In genomic region chr11:57322881-57323467, GRCh38 we compare ENCODE assay signal across 10 cellular contexts. TPM values are rescaled to one million over a fixed set of nuclear protein-coding genes. Genes with fewer than 3 reads are reported as not detected.
DNase-seq lines count a peak whose midpoint lies in the region; ATAC-seq, FAIRE-seq and TF ChIP-seq lines count a peak whose summit lies in the region.
"Had no signal": no experiment of that assay in that cellular context is flagged by ENCODE, and none has a peak within 500 bp of the region (broad histone marks: within the 10 kb centered on the region; RNA-seq: fewer than 3 reads in every experiment).

No MANE protein-coding gene starts in this region.

- no peak for TF ChIP-seq CTCF in HEK293 (tag by site-specific recombination; IDR thresholded peaks at IDR 0.05)
- no peak for TF ChIP-seq CTCF in activated CD8-positive, alpha-beta T cell treated with anti-CD3 and anti-CD28 coated beads for 36 hours (IDR thresholded peaks at IDR 0.05)
- TF ChIP-seq CTCF in hepatocyte (IDR thresholded peaks at IDR 0.05; ENCODE audit: poor library complexity): no peak
- TF ChIP-seq CTCF in CD14-positive monocyte (IDR thresholded peaks at IDR 0.05): no peak

- FAIRE-seq in small intestine (lab: Jason Lieb, UNC): no peak

- no peak overlapping the region for H3K4me3 ChIP-seq in HEK293 (ENCODE audit: low read depth, low read length)
- peak overlapping the region; percentile 88 for H3K4me3 ChIP-seq in hepatocyte
- H3K4me3 ChIP-seq in small intestine (ENCODE audit: low read depth in 1 of 2, low read length in 2 of 2): peak overlapping the region; percentile 19 to 87

- intact Hi-C loops in activated CD8-positive, alpha-beta T cell treated with anti-CD3 and anti-CD28 coated beads for 36 hours (cut with micrococcal nuclease): no loop called here
- intact Hi-C loops in CD14-positive monocyte (cut with micrococcal nuclease): no loop called here

- H3K27ac Mint-ChIP-seq in activated CD8-positive, alpha-beta T cell treated with anti-CD3 and anti-CD28 coated beads for 36 hours: peak overlapping the region; percentile 76
- H3K27ac Mint-ChIP-seq in CD14-positive monocyte: peak overlapping the region in 3 of 7 donors; percentile 26 to 60 (median 43)

- CTCF ChIA-PET in HEK293 (lab: Yijun Ruan, JAX): interaction anchor here (1.6 to 2.0 kb wide), 2 partner anchors 11 to 46 kb away, joined by 7 read pairs; no protein-coding TSS in a partner anchor
- CTCF ChIA-PET in activated CD8-positive, alpha-beta T cell treated with anti-CD3 and anti-CD28 coated beads for 36 hours (lab: Charles Lee): interaction anchor here (2.3 kb wide), 1 partner anchor 10 kb away, joined by 9 read pairs; no protein-coding TSS in a partner anchor

- H3K9me2 ChIP-seq in hepatocyte (replicated peaks; ENCODE audit: insufficient read depth): no peaks in the 10 kb centered on the region

- H4K20me1 ChIP-seq in hepatocyte (ENCODE audit: insufficient read depth, poor library complexity, severe bottlenecking): peaks cover 22% of the 10 kb centered on the region

- H3K36me3 ChIP-seq in HEK293 (ENCODE audit: control insufficient read depth in 2 of 2, insufficient read depth in 1 of 2, low read length in 2 of 2): peaks cover 6 to 48% of the 10 kb centered on the region in 2 experiments; a peak in 2 of 3 replicates
- no peaks in the 10 kb centered on the region for H3K36me3 ChIP-seq in hepatocyte (replicated peaks; ENCODE audit: insufficient read depth, low read depth)
- H3K36me3 ChIP-seq in small intestine (ENCODE audit: control insufficient read depth in 2 of 2, insufficient read depth in 2 of 2, low read length in 2 of 2): peaks cover 4 to 5% of the 10 kb centered on the region in 2 donors

- H3K4me1 Mint-ChIP-seq in activated CD8-positive, alpha-beta T cell treated with anti-CD3 and anti-CD28 coated beads for 36 hours (ENCODE audit: low read depth): peaks cover 46% of the 10 kb centered on the region
- H3K4me1 Mint-ChIP-seq in CD14-positive monocyte: peaks cover 24% of the 10 kb centered on the region

- H3K4me2 ChIP-seq in hepatocyte: peak overlapping the region; percentile 95

- H3K9me3 ChIP-seq in HEK293 (ENCODE audit: control insufficient read depth, insufficient read depth, low read depth, low read length): no peaks in the 10 kb centered on the region
- H3K9me3 ChIP-seq in hepatocyte (ENCODE audit: low read depth): no peaks in the 10 kb centered on the region
- no peaks in the 10 kb centered on the region for H3K9me3 ChIP-seq in small intestine (ENCODE audit: control insufficient read depth, low read depth)

- DNase-seq in activated CD8-positive, alpha-beta T cell treated with anti-CD3 and anti-CD28 coated beads for 36 hours: no peak
- no peak for DNase-seq in hepatocyte (ENCODE audit: low spot score)
- no peak for DNase-seq in small intestine
- DNase-seq in CD14-positive monocyte (ENCODE audit: low spot score): no peak
- DNase-seq in GDM1 (lab: John Stamatoyannopoulos, UW): no peak

- peaks cover 40% of the 10 kb centered on the region for H3K36me3 Mint-ChIP-seq in activated CD8-positive, alpha-beta T cell treated with anti-CD3 and anti-CD28 coated beads for 36 hours (ENCODE audit: low read depth)
- H3K36me3 Mint-ChIP-seq in CD14-positive monocyte: peaks cover 18 to 22% of the 10 kb centered on the region in 2 donors

- peaks cover 54% of the 10 kb centered on the region for H3K79me2 ChIP-seq in hepatocyte

- POLR2A ChIA-PET in HEK293 (lab: Yijun Ruan, JAX): interaction anchor here (0.6 to 6.5 kb wide), 4 partner anchors 11 to 141 kb away, joined by 3 to 95 read pairs (median 40); partner anchors contain the start of gene SSRP1
- POLR2A ChIA-PET in activated CD8-positive, alpha-beta T cell treated with anti-CD3 and anti-CD28 coated beads for 36 hours (lab: Charles Lee): interaction anchor here (5.8 kb wide), 1 partner anchor 10 kb away, joined by 38 read pairs; no protein-coding TSS in a partner anchor

- ATAC-seq in activated CD8-positive, alpha-beta T cell treated with anti-CD3 and anti-CD28 coated beads for 36 hours: no peak
- no peak for ATAC-seq in HG03520 (IDR thresholded peaks at IDR 0.05; ENCODE audit: unreplicated experiment)
- ATAC-seq in HG03097 (IDR thresholded peaks at IDR 0.05; ENCODE audit: low FRiP score, unreplicated experiment): no peak

- peak overlapping the region; percentile 3; the same call in 1 of the 2 replicates for H3K27ac ChIP-seq in HEK293 (ENCODE audit: extremely low read depth, low read depth, low read length)
- peak overlapping the region; percentile 95 for H3K27ac ChIP-seq in hepatocyte
- H3K27ac ChIP-seq in small intestine (ENCODE audit: low read depth in 1 of 2, low read length in 1 of 2): peak overlapping the region; percentile 64 to 87

- no peaks in the 10 kb centered on the region for H3K9me3 Mint-ChIP-seq in activated CD8-positive, alpha-beta T cell treated with anti-CD3 and anti-CD28 coated beads for 36 hours
- peaks cover 0 to 4% (median 0%) of the 10 kb centered on the region in 7 donors for H3K9me3 Mint-ChIP-seq in CD14-positive monocyte

- 83% methylated on average over 1 of the region's 1 CpG for WGBS in hepatocyte (ENCODE audit: low lambda C conversion rate, missing lambda C conversion rate)
- WGBS in small intestine, 3 donors: 86 to 95% (median 92%) methylated on average over 1 of the region's 1 CpG

- H3K27me3 ChIP-seq in hepatocyte: no peaks in the 10 kb centered on the region
- no peaks in the 10 kb centered on the region for H3K27me3 ChIP-seq in small intestine (ENCODE audit: control insufficient read depth in 2 of 2, insufficient read depth in 2 of 2, low read length in 2 of 2)

- no peak overlapping the region for H2AFZ ChIP-seq in hepatocyte

- peaks cover 7% of the 10 kb centered on the region for H3K4me1 ChIP-seq in HEK293 (ENCODE audit: control insufficient read depth, insufficient read depth, low read length)
- H3K4me1 ChIP-seq in hepatocyte (ENCODE audit: insufficient read depth): peaks cover 44% of the 10 kb centered on the region
- H3K4me1 ChIP-seq in small intestine (ENCODE audit: control insufficient read depth in 2 of 2, insufficient read depth in 1 of 2, low read depth in 1 of 2, low read length in 1 of 2): peaks cover 6 to 14% of the 10 kb centered on the region in 2 donors

- H3K4me3 Mint-ChIP-seq in activated CD8-positive, alpha-beta T cell treated with anti-CD3 and anti-CD28 coated beads for 36 hours: peak overlapping the region; percentile 80
- peak overlapping the region in 1 of 2 donors; percentile 56 for H3K4me3 Mint-ChIP-seq in CD14-positive monocyte

- H3K27me3 Mint-ChIP-seq in activated CD8-positive, alpha-beta T cell treated with anti-CD3 and anti-CD28 coated beads for 36 hours: no peaks in the 10 kb centered on the region
- H3K27me3 Mint-ChIP-seq in CD14-positive monocyte (ENCODE audit: low read depth in 3 of 3): peaks cover 0 to 5% (median 1%) of the 10 kb centered on the region in 3 donors

TF ChIP-seq in HEK293, 187 proteins besides CTCF, POLR2A, EP300 and RAD21:
- TF ChIP-seq ZNF138 (tag by site-specific recombination; IDR thresholded peaks at IDR 0.05; ENCODE audit: borderline replicate concordance): no peak
- TF ChIP-seq ZNF664 (tag by site-specific recombination; IDR thresholded peaks at IDR 0.05): peak; percentile 62; the same call in 1 of the 2 replicates
TF ChIP-seq in HEK293: peak in this region for 1.

RNA-seq across cellular contexts. Expression of gene TNKS1BP1, which starts 1.8 kb away (rescaled TPM):
- 10 to 100 TPM; 18.4 to 23.2 TPM for total RNA-seq in activated CD8-positive, alpha-beta T cell treated with anti-CD3 and anti-CD28 coated beads for 36 hours
- total RNA-seq in hepatocyte: 30.7 and 54.9 TPM in 2 replicates
- polyA plus RNA-seq in hepatocyte (104 and 114 TPM in 2 replicates), small intestine (100 to 1,000 TPM in 1 of 3 donors, 10 to 100 TPM in 2; 72.1 to 178 (median 98.4) TPM), CD14-positive monocyte (under 1 TPM; 0.29 to 0.50 TPM)

RNA-seq across cellular contexts. Expression of gene SSRP1, which starts 12.7 kb away (rescaled TPM):
- total RNA-seq in activated CD8-positive, alpha-beta T cell treated with anti-CD3 and anti-CD28 coated beads for 36 hours: 100 to 1,000 TPM; 284 to 290 TPM
- total RNA-seq in hepatocyte: 64.6 and 68.6 TPM in 2 replicates
- 34.0 and 42.3 TPM in 2 replicates for polyA plus RNA-seq in hepatocyte
- 10 to 100 TPM; 32.4 to 92.0 (median 35.4) TPM for polyA plus RNA-seq in small intestine
- 10 to 100 TPM in 1 of 2 donors, 1 to 10 TPM in 1; 9.8 to 14.7 TPM for polyA plus RNA-seq in CD14-positive monocyte

RNA-seq across cellular contexts. Expression of gene P2RX3, which starts 15.2 kb away (rescaled TPM):
- total RNA-seq in activated CD8-positive, alpha-beta T cell treated with anti-CD3 and anti-CD28 coated beads for 36 hours: not detected
- 0.16 TPM in 1 of 2 replicates, not detected in the other for total RNA-seq in hepatocyte
- polyA plus RNA-seq in hepatocyte (not detected in 2 replicates), small intestine (under 1 TPM in 1 of 3 donors, not detected in 2; 0.46 TPM), CD14-positive monocyte (not detected)
- total RNA-seq: mononuclear cell; T-helper 1 cell treated with Interleukin-12 subunit alpha and Interleukin-12 subunit beta and Interleukin-4 antibody, amounts not matched to agents 30 ng/mL and 1 ng/mL, for 36 hours had no signal

RNA-seq across cellular contexts. Expression of gene PRG3, which starts 58.0 kb away (rescaled TPM):
- not detected for total RNA-seq in activated CD8-positive, alpha-beta T cell treated with anti-CD3 and anti-CD28 coated beads for 36 hours
- total RNA-seq in hepatocyte: not detected in 2 replicates
- polyA plus RNA-seq in hepatocyte: not detected in 2 replicates
- not detected for polyA plus RNA-seq in small intestine
- polyA plus RNA-seq in CD14-positive monocyte: not detected
- total RNA-seq: mononuclear cell; T-helper 1 cell treated with Interleukin-12 subunit alpha and Interleukin-12 subunit beta and Interleukin-4 antibody, amounts not matched to agents 30 ng/mL and 1 ng/mL, for 36 hours had no signal

Comparison
In these comparisons a context has a peak if more than half of its experiments do, and no peak if none do; other contexts are left out.
1. H3K27ac ChIP-seq: peak in every context shown above with its lines; median percentile 95 in hepatocyte; 76 in small intestine; 3 in HEK293.
2. RNA of gene TNKS1BP1, which starts 1.8 kb away (polyA plus RNA-seq): 104 to 114 TPM in hepatocyte and 72.1 to 178 TPM in small intestine; 0.29 to 0.50 TPM in CD14-positive monocyte; every median in the first group is over 10 times any median in the second.